Comparison of ENCODE assay signal across 3 cellular contexts in genomic region chr2:33967103-33967502, GRCh38.
A peak's percentile ranks its signal among the peaks of the same experiment; 100 is the strongest.
TF ChIP-seq lines count a peak whose summit lies in the region.

No MANE protein-coding gene starts in this region.

TF ChIP-seq in A549, 52 proteins besides CTCF, POLR2A, EP300 and RAD21:
- no peak for TF ChIP-seq HMGXB4 (CRISPR knock-in tag; IDR thresholded peaks at IDR 0.05; ENCODE audit: borderline replicate concordance)
- TF ChIP-seq NFE2L2 (conservative IDR thresholded peaks at IDR 0.05; ENCODE audit: low read length) = no peak
- TF ChIP-seq CHD4 (IDR thresholded peaks at IDR 0.05; ENCODE audit: borderline replicate concordance) = no peak
- peak; percentile 42 to 59; a peak in 1 of 4 replicates for TF ChIP-seq CEBPB (IDR thresholded peaks at IDR 0.05)
- TF ChIP-seq BCL3 (IDR thresholded peaks at IDR 0.05) = no peak

TF ChIP-seq in IMR-90, 13 proteins besides CTCF, POLR2A, EP300 and RAD21:
- TF ChIP-seq CEBPB (IDR thresholded peaks at IDR 0.05; ENCODE audit: low read depth, low read length) (peak; percentile 70), BHLHE40 (IDR thresholded peaks at IDR 0.05; ENCODE audit: low read depth, low read length) (no peak)

TF ChIP-seq in H1, 55 proteins besides CTCF, POLR2A, EP300 and RAD21:
- TF ChIP-seq YY1 (IDR thresholded peaks at IDR 0.05; ENCODE audit: low read depth, low read length) = no peak
- TF ChIP-seq CEBPB (IDR thresholded peaks at IDR 0.05; ENCODE audit: low read depth, low read length) = peak; percentile 50; the same call in 1 of the 2 replicates
